In genomic region chr6:78770766-78771165, GRCh38 we compare ENCODE assay signal across 20 cellular contexts.
A peak's percentile ranks its signal among the peaks of the same experiment; 100 is the strongest.
DNase-seq lines count a peak whose midpoint lies in the region; ATAC-seq and TF ChIP-seq lines count a peak whose summit lies in the region.
"Had no signal": no experiment of that assay in that cellular context is flagged by ENCODE, and none has a peak within 500 bp of the region (broad histone marks: within the 10 kb centered on the region; RNA-seq: fewer than 3 reads in every experiment).

No MANE protein-coding gene starts in this region.

- H4K20me1 ChIP-seq in OCI-LY3 (ENCODE audit: insufficient read depth, low read length), result no peaks in the 10 kb centered on the region

- no peaks in the 10 kb centered on the region for H3K36me3 Mint-ChIP-seq in activated naive CD8-positive, alpha-beta T cell treated with anti-CD3 and anti-CD28 coated beads for 36 hours
- H3K36me3 Mint-ChIP-seq: brain; CD4-positive, CD25-positive, alpha-beta regulatory T cell had no signal

- H3K9me3 ChIP-seq in breast epithelium (no peaks in the 10 kb centered on the region), OCI-LY3 (ENCODE audit: insufficient read depth, low read length) (no peaks in the 10 kb centered on the region)
- H3K9me3 ChIP-seq: neutrophil had no signal

- no peak overlapping the region for H3K9ac ChIP-seq in OCI-LY3 (ENCODE audit: low read length)

- ATAC-seq in HG03159 (IDR thresholded peaks at IDR 0.05; ENCODE audit: unreplicated experiment), result no peak
- ATAC-seq: activated naive CD8-positive, alpha-beta T cell treated with anti-CD3 and anti-CD28 coated beads, Interleukin-2, amount 50 U/mL, for 24 hours; left lung had no signal

- intact Hi-C loops in breast epithelium (cut with DNase I; ENCODE audit: low total_unique reads), result loop anchor here (5.0 kb wide), 1 partner anchor 573 kb away; no protein-coding TSS in a partner anchor

- H3K4me3 ChIP-seq in breast epithelium (no peak overlapping the region), OCI-LY3 (ENCODE audit: low read length) (no peak overlapping the region), fibroblast of mammary gland (ENCODE audit: control insufficient read depth, low read depth, low read length) (no peak overlapping the region)
- H3K4me3 ChIP-seq: left lung, spleen had no signal

- H3K4me1 ChIP-seq in breast epithelium (no peaks in the 10 kb centered on the region), OCI-LY3 (ENCODE audit: low read length) (peaks cover 18% of the 10 kb centered on the region)
- H3K4me1 ChIP-seq: left lung, spleen had no signal

- H3K4me2 ChIP-seq in OCI-LY3 (ENCODE audit: low read length), result no peak overlapping the region

- H3K27ac Mint-ChIP-seq in activated naive CD8-positive, alpha-beta T cell treated with anti-CD3 and anti-CD28 coated beads for 36 hours, result no peak overlapping the region
- H3K27ac Mint-ChIP-seq: activated CD4-positive, alpha-beta T cell treated with anti-CD3 and anti-CD28 coated beads, Interleukin-2, amount 10 ng/mL, durations not matched to agents 7 days and 5 days; activated naive CD8-positive, alpha-beta T cell treated with anti-CD3 and anti-CD28 coated beads, Interleukin-2, amount 50 U/mL, for 24 hours; activated T-helper 2 cell treated with anti-CD3 and anti-CD28 coated beads, Interferon-gamma antibody, Interleukin-2, Interleukin-4, amounts not matched to agents 10 μg/mL and 5 μg/mL and 100 μg/mL, durations not matched to agents 14 hours and 24 hours and 36 hours; brain; CD4-positive, CD25-positive, alpha-beta regulatory T cell had no signal

- H3K27ac ChIP-seq in breast epithelium (no peak overlapping the region), OCI-LY3 (ENCODE audit: low read length) (no peak overlapping the region)
- H3K27ac ChIP-seq: epithelial cell of prostate, left lung, neutrophil, RWPE1, spleen had no signal

- H3K9me3 Mint-ChIP-seq in activated naive CD8-positive, alpha-beta T cell treated with anti-CD3 and anti-CD28 coated beads for 36 hours, result peaks cover 3% of the 10 kb centered on the region
- H3K9me3 Mint-ChIP-seq: activated CD4-positive, alpha-beta T cell treated with anti-CD3 and anti-CD28 coated beads, Interleukin-2, amount 10 ng/mL, durations not matched to agents 7 days and 5 days; activated naive CD8-positive, alpha-beta T cell treated with anti-CD3 and anti-CD28 coated beads, Interleukin-2, amount 50 U/mL, for 24 hours; activated T-helper 2 cell treated with anti-CD3 and anti-CD28 coated beads, Interferon-gamma antibody, Interleukin-2, Interleukin-4, amounts not matched to agents 10 μg/mL and 5 μg/mL and 100 μg/mL, durations not matched to agents 14 hours and 24 hours and 36 hours had no signal

- H3K27me3 ChIP-seq in breast epithelium, result no peaks in the 10 kb centered on the region
- no peaks in the 10 kb centered on the region for H3K27me3 ChIP-seq in OCI-LY3 (ENCODE audit: low read depth, low read length)
- H3K27me3 ChIP-seq: left lung, neutrophil, spleen had no signal

- no peaks in the 10 kb centered on the region for H3K36me3 ChIP-seq in breast epithelium
- no peaks in the 10 kb centered on the region for H3K36me3 ChIP-seq in OCI-LY3 (replicated peaks; ENCODE audit: low read depth, low read length)
- H3K36me3 ChIP-seq: left lung, neutrophil, spleen had no signal

- TF ChIP-seq CTCF in breast epithelium (IDR thresholded peaks at IDR 0.05), result no peak
- peak; percentile 39 for TF ChIP-seq CTCF in OCI-LY3 (IDR thresholded peaks at IDR 0.05; ENCODE audit: low read depth, low read length)
- TF ChIP-seq CTCF in fibroblast of mammary gland (conservative IDR thresholded peaks at IDR 0.05; ENCODE audit: control insufficient read depth, insufficient read depth, low read depth, low read length), result no peak

- peak; percentile 2 to 25 for DNase-seq in T47D (ENCODE audit: low read depth in 1 of 2, low spot score in 1 of 2)
- DNase-seq in breast epithelium (ENCODE audit: low spot score in 2 of 2), result no peak
- DNase-seq in fibroblast of mammary gland (ENCODE audit: low read depth), result peak; percentile 1
- no peak for DNase-seq in activated naive CD8-positive, alpha-beta T cell treated with anti-CD3 and anti-CD28 coated beads for 36 hours
- DNase-seq in NCI-H2029 treated with DMSO at 0.1 percent for 48 hours (lab: John Stamatoyannopoulos, UW), result no peak
- no peak for DNase-seq in NCI-H1105 treated with DMSO at 0.1 percent for 48 hours (lab: John Stamatoyannopoulos, UW)
- DNase-seq: activated CD4-positive, alpha-beta T cell treated with anti-CD3 and anti-CD28 coated beads, Interleukin-2, amount 10 ng/mL, durations not matched to agents 7 days and 5 days; activated naive CD8-positive, alpha-beta T cell treated with anti-CD3 and anti-CD28 coated beads, Interleukin-2, amount 50 U/mL, for 24 hours; CD4-positive, CD25-positive, alpha-beta regulatory T cell; left lung; NCI-H1694; NCI-H446; spleen had no signal

- H2AFZ ChIP-seq in OCI-LY3 (ENCODE audit: low read depth, low read length), result no peak overlapping the region

- H3K4me1 Mint-ChIP-seq in activated naive CD8-positive, alpha-beta T cell treated with anti-CD3 and anti-CD28 coated beads for 36 hours, result no peaks in the 10 kb centered on the region
- H3K4me1 Mint-ChIP-seq: activated CD4-positive, alpha-beta T cell treated with anti-CD3 and anti-CD28 coated beads, Interleukin-2, amount 10 ng/mL, durations not matched to agents 7 days and 5 days; activated naive CD8-positive, alpha-beta T cell treated with anti-CD3 and anti-CD28 coated beads, Interleukin-2, amount 50 U/mL, for 24 hours; brain; CD4-positive, CD25-positive, alpha-beta regulatory T cell had no signal

- no peak for TF ChIP-seq POLR2A in breast epithelium (IDR thresholded peaks at IDR 0.05)

- no peaks in the 10 kb centered on the region for H3K27me3 Mint-ChIP-seq in activated naive CD8-positive, alpha-beta T cell treated with anti-CD3 and anti-CD28 coated beads for 36 hours
- H3K27me3 Mint-ChIP-seq: activated CD4-positive, alpha-beta T cell treated with anti-CD3 and anti-CD28 coated beads, Interleukin-2, amount 10 ng/mL, durations not matched to agents 7 days and 5 days; activated naive CD8-positive, alpha-beta T cell treated with anti-CD3 and anti-CD28 coated beads, Interleukin-2, amount 50 U/mL, for 24 hours; brain had no signal

- H3K79me2 ChIP-seq in OCI-LY3 (ENCODE audit: low read length), result no peaks in the 10 kb centered on the region

- H3K4me3 Mint-ChIP-seq in activated naive CD8-positive, alpha-beta T cell treated with anti-CD3 and anti-CD28 coated beads for 36 hours, result no peak overlapping the region
- H3K4me3 Mint-ChIP-seq: activated CD4-positive, alpha-beta T cell treated with anti-CD3 and anti-CD28 coated beads, Interleukin-2, amount 10 ng/mL, durations not matched to agents 7 days and 5 days; activated naive CD8-positive, alpha-beta T cell treated with anti-CD3 and anti-CD28 coated beads, Interleukin-2, amount 50 U/mL, for 24 hours; brain; CD4-positive, CD25-positive, alpha-beta regulatory T cell had no signal

- in situ Hi-C loops in T47D (cut with HindIII; ENCODE audit: low pct_unique_long_range_greater_than_20kb, low sequenced_read_pairs), result no loop called here

Comparison
In these comparisons a context has a peak if more than half of its experiments do, and no peak if none do; other contexts are left out.
1. DNase-seq: peak in T47D (2 of 2) and fibroblast of mammary gland (single experiment); none in breast epithelium (0 of 2), activated naive CD8-positive, alpha-beta T cell treated with anti-CD3 and anti-CD28 coated beads for 36 hours (single experiment), NCI-H2029 treated with DMSO at 0.1 percent for 48 hours (single experiment) and NCI-H1105 treated with DMSO at 0.1 percent for 48 hours (single experiment).